Comparison of ENCODE assay signal across 8 cellular contexts in the genomic region with DNA sequence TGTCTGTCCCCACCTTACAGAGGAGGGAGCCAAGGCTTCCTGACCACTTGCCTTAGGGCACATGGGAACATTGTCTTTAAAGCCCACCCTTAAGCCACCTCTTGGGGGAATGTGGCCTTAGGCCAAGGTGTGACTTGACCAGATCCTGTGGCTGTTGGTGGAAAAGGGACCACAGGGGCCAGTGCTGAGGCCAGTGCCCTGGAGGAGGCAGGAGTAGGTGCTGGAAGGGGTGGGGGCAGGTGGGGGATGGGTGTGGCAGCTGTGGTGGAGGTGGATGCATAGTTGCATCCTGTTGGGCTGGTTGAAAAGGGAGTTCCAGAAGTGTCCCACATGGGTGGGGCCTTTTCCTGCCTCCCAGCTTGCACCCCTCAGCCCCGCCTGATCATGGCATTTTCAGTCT. TPM values are rescaled to one million over a fixed set of nuclear protein-coding genes. Genes with fewer than 3 reads are reported as not detected.
DNase-seq lines count a peak whose midpoint lies in the region; ATAC-seq and TF ChIP-seq lines count a peak whose summit lies in the region.

No MANE protein-coding gene starts in this region.

- in situ Hi-C loops in brain microvascular endothelial cell (cut with HindIII; ENCODE audit: low pct_ligation_motif_present, low sequenced_read_pairs) = no loop called here

- no peak overlapping the region for H3K4me3 ChIP-seq in heart left ventricle
- H3K4me3 ChIP-seq in left lung = no peak overlapping the region
- H3K4me3 ChIP-seq in upper lobe of left lung = no peak overlapping the region
- no peak overlapping the region for H3K4me3 ChIP-seq in brain microvascular endothelial cell (ENCODE audit: low read depth, low read length)

- peak overlapping the region; percentile 23 for H3K4me3 Mint-ChIP-seq in activated naive CD4-positive, alpha-beta T cell treated with anti-CD3 and anti-CD28 coated beads, Interleukin-2, amount 50 U/mL, for 24 hours

- DNase-seq in heart left ventricle = peak in 4 of 5 donors; percentile 48 to 67 (median 66)
- DNase-seq in Right ventricle myocardium superior = no peak
- no peak for DNase-seq in left lung
- no peak for DNase-seq in upper lobe of left lung
- no peak for DNase-seq in kidney glomerular epithelial cell (lab: John Stamatoyannopoulos, UW)
- no peak for DNase-seq in brain microvascular endothelial cell
- no peak for DNase-seq in NCI-H526 treated with DMSO at 0.1 percent for 48 hours (lab: John Stamatoyannopoulos, UW)

- no peak for TF ChIP-seq POLR2A in heart left ventricle (IDR thresholded peaks at IDR 0.05)
- no peak for TF ChIP-seq POLR2A in upper lobe of left lung (IDR thresholded peaks at IDR 0.05)

- H3K4me1 Mint-ChIP-seq in activated naive CD4-positive, alpha-beta T cell treated with anti-CD3 and anti-CD28 coated beads, Interleukin-2, amount 50 U/mL, for 24 hours = peaks cover 73% of the 10 kb centered on the region

- H3K9me3 ChIP-seq in heart left ventricle = no peaks in the 10 kb centered on the region
- no peaks in the 10 kb centered on the region for H3K9me3 ChIP-seq in left lung
- H3K9me3 ChIP-seq in upper lobe of left lung = no peaks in the 10 kb centered on the region

- H3K27ac ChIP-seq in heart left ventricle = peak overlapping the region; percentile 52 to 89 (median 78)
- H3K27ac ChIP-seq in left lung = peak overlapping the region; percentile 7 to 89
- peak overlapping the region; percentile 24 to 73 (median 63) for H3K27ac ChIP-seq in upper lobe of left lung
- H3K27ac ChIP-seq in brain microvascular endothelial cell = no peak overlapping the region

- peak overlapping the region; percentile 77 for H3K27ac Mint-ChIP-seq in activated naive CD4-positive, alpha-beta T cell treated with anti-CD3 and anti-CD28 coated beads, Interleukin-2, amount 50 U/mL, for 24 hours

- H3K4me1 ChIP-seq in heart left ventricle (peaks cover 19 to 94% (median 78%) of the 10 kb centered on the region in 12 donors), left lung (peaks cover 27 to 92% of the 10 kb centered on the region in 2 donors), upper lobe of left lung (peaks cover 61 to 87% (median 78%) of the 10 kb centered on the region in 4 donors)

- WGBS in heart left ventricle, 4 donors = 54 to 82% (median 71%) methylated on average over 1 of the region's 1 CpG
- 45 to 52% methylated on average over 1 of the region's 1 CpG for WGBS in upper lobe of left lung, 2 donors

- H3K36me3 ChIP-seq in heart left ventricle = peaks cover 0 to 37% (median 17%) of the 10 kb centered on the region in 9 donors
- H3K36me3 ChIP-seq in left lung = peaks cover 0 to 36% of the 10 kb centered on the region in 2 donors
- H3K36me3 ChIP-seq in upper lobe of left lung = peaks cover 8 to 37% (median 21%) of the 10 kb centered on the region in 4 donors
- H3K36me3 ChIP-seq in brain microvascular endothelial cell (replicated peaks) = peaks cover 10% of the 10 kb centered on the region

- TF ChIP-seq EP300 in upper lobe of left lung (IDR thresholded peaks at IDR 0.05) = no peak

- TF ChIP-seq CTCF in heart left ventricle (IDR thresholded peaks at IDR 0.05) (no peak), left lung (IDR thresholded peaks at IDR 0.05) (no peak), upper lobe of left lung (IDR thresholded peaks at IDR 0.05) (no peak), brain microvascular endothelial cell (IDR thresholded peaks at IDR 0.05; ENCODE audit: low read depth, low read length, missing control alignments) (no peak)

- no peaks in the 10 kb centered on the region for H3K9me3 Mint-ChIP-seq in activated naive CD4-positive, alpha-beta T cell treated with anti-CD3 and anti-CD28 coated beads, Interleukin-2, amount 50 U/mL, for 24 hours

- ATAC-seq in heart left ventricle (peak in 3 of 4 donors; percentile 4 to 53 (median 16)), Right ventricle myocardium superior (ENCODE audit: poor library complexity) (no peak), left lung (no peak), upper lobe of left lung (ENCODE audit: low FRiP score in 2 of 2) (no peak)

- peaks cover 12% of the 10 kb centered on the region for H3K36me3 Mint-ChIP-seq in activated naive CD4-positive, alpha-beta T cell treated with anti-CD3 and anti-CD28 coated beads, Interleukin-2, amount 50 U/mL, for 24 hours

- no peaks in the 10 kb centered on the region for H3K27me3 Mint-ChIP-seq in activated naive CD4-positive, alpha-beta T cell treated with anti-CD3 and anti-CD28 coated beads, Interleukin-2, amount 50 U/mL, for 24 hours

- intact Hi-C loops in heart left ventricle (cut with DNase I) (loop anchor here in 1 of 10 donors (2.0 kb wide), 1 partner anchor 16 kb away; no protein-coding TSS in a partner anchor), Right ventricle myocardium superior (cut with DNase I) (no loop called here), left lung (cut with DNase I) (no loop called here)

- no peaks in the 10 kb centered on the region for H3K27me3 ChIP-seq in heart left ventricle
- H3K27me3 ChIP-seq in left lung = no peaks in the 10 kb centered on the region
- H3K27me3 ChIP-seq in upper lobe of left lung = no peaks in the 10 kb centered on the region
- H3K27me3 ChIP-seq in brain microvascular endothelial cell (replicated peaks) = no peaks in the 10 kb centered on the region

RNA-seq across cellular contexts. Expression of a gene that starts 44.8 kb away (rescaled TPM):
- total RNA-seq in heart left ventricle = 100 to 1,000 TPM in 8 of 9 donors, 10 to 100 TPM in 1; 98.9 to 204 (median 137) TPM
- 100 to 1,000 TPM in 1 of 2 donors, 10 to 100 TPM in 1; 98.9 to 118 TPM for polyA plus RNA-seq in heart left ventricle
- total RNA-seq in Right ventricle myocardium superior = 180 TPM
- 100 to 1,000 TPM; 195 to 268 TPM for total RNA-seq in left lung
- total RNA-seq in upper lobe of left lung = 100 to 1,000 TPM; 238 to 744 (median 318) TPM

Comparison
In these comparisons a context has a peak if more than half of its experiments do, and no peak if none do; other contexts are left out.
1. ATAC-seq: peak in heart left ventricle (3 of 4); none in Right ventricle myocardium superior (single experiment), left lung (single experiment) and upper lobe of left lung (0 of 2).
2. DNase-seq: peak in heart left ventricle (4 of 5); none in Right ventricle myocardium superior (single experiment), left lung (0 of 2), upper lobe of left lung (0 of 2), kidney glomerular epithelial cell (single experiment), brain microvascular endothelial cell (single experiment) and NCI-H526 treated with DMSO at 0.1 percent for 48 hours (single experiment).